ENCODE assay signal across 8 cellular contexts in the genomic region with DNA sequence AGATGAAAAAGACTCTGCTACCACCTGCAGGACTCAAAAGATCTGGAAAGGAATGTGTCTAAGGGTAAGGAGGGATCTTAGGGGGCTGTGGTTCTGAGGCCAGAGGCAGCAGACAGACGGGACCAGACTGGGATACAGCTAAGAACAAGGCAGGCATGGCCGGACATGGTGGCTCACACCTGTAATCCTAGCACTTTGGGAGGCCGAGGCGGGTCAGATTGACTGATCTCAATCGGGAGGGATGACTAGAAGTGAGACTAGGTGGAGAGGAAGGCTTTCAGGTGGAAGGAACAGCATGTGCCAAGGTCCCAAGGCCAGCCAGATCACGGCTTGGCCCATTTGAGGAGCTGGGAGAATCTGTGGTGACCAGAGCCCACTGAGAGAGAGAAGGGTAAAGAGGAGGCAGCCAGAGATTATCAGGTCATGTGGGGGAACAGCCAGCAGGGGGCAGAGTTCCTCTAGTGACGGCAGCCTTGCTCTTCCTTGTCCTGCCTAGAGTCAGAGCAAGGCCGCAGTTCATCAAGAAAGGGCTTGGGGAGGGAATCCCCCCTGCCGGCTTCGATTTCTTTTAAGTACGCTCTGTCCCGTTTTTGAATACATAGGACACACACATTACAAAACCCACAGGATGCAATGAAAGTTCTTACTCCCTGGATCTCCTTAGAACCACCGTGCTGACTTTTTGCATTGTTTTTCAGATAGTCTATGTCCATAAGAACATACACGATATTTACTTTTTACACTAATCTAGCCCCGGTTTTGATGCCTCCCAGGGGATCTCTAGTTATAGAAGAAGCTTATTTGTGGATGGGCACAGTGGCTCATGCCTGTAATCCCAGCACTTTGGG. TPM values are rescaled to one million over a fixed set of nuclear protein-coding genes. Genes with fewer than 3 reads are reported as not detected.
A peak's percentile ranks its signal among the peaks of the same experiment; 100 is the strongest.
DNase-seq lines count a peak whose midpoint lies in the region; ATAC-seq and TF ChIP-seq lines count a peak whose summit lies in the region.

No MANE protein-coding gene starts in this region.

- H3K27me3 ChIP-seq in CD8-positive, alpha-beta memory T cell (ENCODE audit: insufficient read depth, low read length, poor library complexity, severe bottlenecking): peaks cover 40% of the 10 kb centered on the region
- H3K27me3 ChIP-seq in right lobe of liver: no peaks in the 10 kb centered on the region

- H3K4me1 Mint-ChIP-seq in CD8-positive, alpha-beta memory T cell: peaks cover 30 to 56% (median 41%) of the 10 kb centered on the region in 3 donors

- no peak overlapping the region for H3K27ac ChIP-seq in CD8-positive, alpha-beta memory T cell (ENCODE audit: low read depth, low read length)
- H3K27ac ChIP-seq in right lobe of liver: no peak overlapping the region

- no peaks in the 10 kb centered on the region for H3K9me3 ChIP-seq in CD8-positive, alpha-beta memory T cell (ENCODE audit: low read length)
- H3K9me3 ChIP-seq in right lobe of liver: no peaks in the 10 kb centered on the region

- H3K27ac Mint-ChIP-seq in CD8-positive, alpha-beta memory T cell: peak overlapping the region in 2 of 8 donors; percentile 71 to 83

- no peak overlapping the region for H3K4me3 ChIP-seq in CD8-positive, alpha-beta memory T cell (ENCODE audit: low read length)
- H3K4me3 ChIP-seq in right lobe of liver: no peak overlapping the region

- DNase-seq in CD8-positive, alpha-beta memory T cell: peak; percentile 68 to 85 (median 76)
- DNase-seq in HEK293T (ENCODE audit: extremely low spot score) (peak; percentile 78), NCI-H446 (lab: John Stamatoyannopoulos, UW) (peak; percentile 44 to 70), cerebellar cortex (ENCODE audit: low spot score) (peak; percentile 86), right lobe of liver (peak; percentile 79 to 82 (median 81))
- DNase-seq in activated CD4-positive, alpha-beta T cell treated with anti-CD3 and anti-CD28 coated beads for 24 hours (ENCODE audit: low read depth in 2 of 2): peak; percentile 79 to 86
- DNase-seq in stimulated activated CD4-positive, alpha-beta T cell treated with anti-CD3 and anti-CD28 coated beads, Interleukin-4, amount 100 ng/mL, for 48 hours (ENCODE audit: low read depth in 2 of 2): peak; percentile 77 to 92

- intact Hi-C loops in right lobe of liver (cut with DNase I): no loop called here

- peaks cover 0 to 2% (median 0%) of the 10 kb centered on the region in 3 donors for H3K36me3 Mint-ChIP-seq in CD8-positive, alpha-beta memory T cell

- ATAC-seq in right lobe of liver: peak; percentile 43 to 53 (median 48)
- no peak for ATAC-seq in HG02759 (IDR thresholded peaks at IDR 0.05; ENCODE audit: unreplicated experiment)

- no peaks in the 10 kb centered on the region for H3K9me3 Mint-ChIP-seq in CD8-positive, alpha-beta memory T cell

- H3K4me3 Mint-ChIP-seq in CD8-positive, alpha-beta memory T cell: peak overlapping the region in 4 of 7 donors; percentile 23 to 80 (median 44)

- CTCF ChIA-PET in CD8-positive, alpha-beta memory T cell (lab: Charles Lee): interaction anchor here (0.7 to 8.1 kb wide), 12 partner anchors 8 to 598 kb away, joined by 3 to 121 read pairs (median 4); a partner anchor contains a TSS
- CTCF ChIA-PET in HEK293T (lab: Yijun Ruan, JAX): interaction anchor here (0.5 to 9.5 kb wide), 7 partner anchors 13 to 79 kb away, joined by 3 to 244 read pairs (median 3); a partner anchor contains a TSS

- 15% methylated on average over 10 of the region's 15 CpGs for WGBS in right lobe of liver (ENCODE audit: insufficient coverage, low coverage, low lambda C conversion rate, missing lambda C conversion rate)

- peaks cover 30% of the 10 kb centered on the region for H3K4me1 ChIP-seq in CD8-positive, alpha-beta memory T cell (ENCODE audit: insufficient read depth, low read length)
- H3K4me1 ChIP-seq in right lobe of liver: peaks cover 0 to 10% (median 0%) of the 10 kb centered on the region in 4 donors

- POLR2A ChIA-PET in CD8-positive, alpha-beta memory T cell (lab: Charles Lee): interaction anchor here (0.7 kb wide), 1 partner anchor 130 kb away, joined by 9 read pairs; no protein-coding TSS in a partner anchor
- POLR2A ChIA-PET in HEK293T (lab: Yijun Ruan, JAX): interaction anchor here (1.0 to 1.7 kb wide), 4 partner anchors 39 to 86 kb away, joined by 3 to 6 read pairs (median 5); no protein-coding TSS in a partner anchor

- no peaks in the 10 kb centered on the region for H3K36me3 ChIP-seq in CD8-positive, alpha-beta memory T cell (ENCODE audit: insufficient read depth, low read length)
- H3K36me3 ChIP-seq in right lobe of liver: no peaks in the 10 kb centered on the region

- H3K27me3 Mint-ChIP-seq in CD8-positive, alpha-beta memory T cell: peaks cover 35 to 51% of the 10 kb centered on the region in 2 donors

- TF ChIP-seq CTCF in right lobe of liver (IDR thresholded peaks at IDR 0.05): peak; percentile 75 to 86 (median 84)

- TF ChIP-seq POLR2A in right lobe of liver (IDR thresholded peaks at IDR 0.05): no peak

TF ChIP-seq in HEK293T, 16 proteins besides CTCF, POLR2A, EP300 and RAD21:
- TF ChIP-seq BHLHE40 (IDR thresholded peaks at IDR 0.05; ENCODE audit: borderline replicate concordance): no peak
- TF ChIP-seq NFRKB (IDR thresholded peaks at IDR 0.05): no peak
- TF ChIP-seq HDGF (IDR thresholded peaks at IDR 0.05; ENCODE audit: borderline replicate concordance): no peak
- TF ChIP-seq FOXK2 (IDR thresholded peaks at IDR 0.05): no peak
- TF ChIP-seq ZNF384 (IDR thresholded peaks at IDR 0.05): no peak
- no peak for TF ChIP-seq SUZ12 (IDR thresholded peaks at IDR 0.05)
- TF ChIP-seq ARNT (IDR thresholded peaks at IDR 0.05): no peak
- TF ChIP-seq SP1 (IDR thresholded peaks at IDR 0.05): no peak
- TF ChIP-seq FOXM1 (IDR thresholded peaks at IDR 0.05; ENCODE audit: borderline replicate concordance): no peak
- TF ChIP-seq FOXA1 (IDR thresholded peaks at IDR 0.05): no peak
TF ChIP-seq in HEK293T: peak in this region for 0.

RNA-seq across cellular contexts. Expression of a gene that starts 2.6 kb away (rescaled TPM):
- not detected for total RNA-seq in CD8-positive, alpha-beta memory T cell
- not detected for polyA plus RNA-seq in CD8-positive, alpha-beta memory T cell
- under 1 TPM; 0.12 to 0.74 (median 0.40) TPM for total RNA-seq in right lobe of liver

RNA-seq across cellular contexts. Expression of a gene that starts 3.2 kb away (rescaled TPM):
- total RNA-seq in CD8-positive, alpha-beta memory T cell: 1 to 10 TPM; 2.4 to 3.0 TPM
- not detected for polyA plus RNA-seq in CD8-positive, alpha-beta memory T cell
- 1 to 10 TPM; 1.3 to 3.6 (median 1.9) TPM for total RNA-seq in right lobe of liver
